ENCODE assay signal across 9 cellular contexts in the genomic region with DNA sequence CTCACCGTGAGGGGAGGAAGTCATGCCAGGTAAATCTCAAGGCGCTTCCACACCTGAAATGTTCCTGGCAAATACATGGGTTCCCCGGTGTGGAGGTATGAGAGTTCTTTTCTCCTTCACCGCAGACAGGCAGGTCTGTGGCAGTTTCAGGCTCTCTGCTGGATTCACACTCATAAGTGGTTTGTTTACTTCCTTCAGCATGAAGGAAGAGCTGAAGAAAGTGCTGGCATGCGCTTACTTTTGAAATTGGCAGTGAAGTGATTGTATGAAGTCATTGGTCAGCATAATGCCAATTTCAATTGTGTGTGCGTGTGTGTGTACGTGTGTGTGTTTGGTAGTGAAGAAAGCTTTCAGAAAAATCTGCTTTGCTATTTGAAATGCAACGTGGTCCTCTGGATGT.
DNase-seq lines count a peak whose midpoint lies in the region.
"Had no signal": no experiment of that assay in that cellular context is flagged by ENCODE, and none has a peak within 500 bp of the region (broad histone marks: within the 10 kb centered on the region; RNA-seq: fewer than 3 reads in every experiment).

No MANE protein-coding gene starts in this region.

- H3K27me3 Mint-ChIP-seq in T-helper 2 cell treated with Interferon-gamma antibody and Interleukin-4, amounts not matched to agents 5 μg/mL and 100 μg/mL, for 36 hours (ENCODE audit: low read depth): no peaks in the 10 kb centered on the region

- peaks cover 29% of the 10 kb centered on the region for H3K36me3 Mint-ChIP-seq in T-helper 2 cell treated with Interferon-gamma antibody and Interleukin-4, amounts not matched to agents 5 μg/mL and 100 μg/mL, for 36 hours (ENCODE audit: low read depth)

- peak overlapping the region in 3 of 5 donors; percentile 12 to 54 (median 29) for H3K4me3 ChIP-seq in subcutaneous abdominal adipose tissue (ENCODE audit: low read depth in 1 of 5, low read length in 5 of 5)

- DNase-seq in NCI-H446 (lab: John Stamatoyannopoulos, UW) (peak; percentile 81 to 82), caudate nucleus (lab: John Stamatoyannopoulos, UW) (peak in 1 of 61 donors; percentile 62), islet precursor cell (peak; percentile 19), SW 1271 (lab: John Stamatoyannopoulos, UW) (no peak), HuH-7 (ENCODE audit: low spot score) (no peak)
- DNase-seq in T-helper 2 cell treated with Interferon-gamma antibody and Interleukin-4, amounts not matched to agents 5 μg/mL and 100 μg/mL, for 36 hours (ENCODE audit: low spot score): no peak
- DNase-seq: H9, NCI-H1092 treated with DMSO at 0.1 percent for 48 hours had no signal

- H3K27ac ChIP-seq in caudate nucleus (ENCODE audit: low read depth, low read length) (peak overlapping the region; percentile 76), subcutaneous abdominal adipose tissue (ENCODE audit: low read depth, low read length) (peak overlapping the region; percentile 48)

- peaks cover 23% of the 10 kb centered on the region for H3K4me1 Mint-ChIP-seq in T-helper 2 cell treated with Interferon-gamma antibody and Interleukin-4, amounts not matched to agents 5 μg/mL and 100 μg/mL, for 36 hours (ENCODE audit: low read depth)
- H3K4me1 Mint-ChIP-seq: H9 had no signal

- H3K27ac Mint-ChIP-seq in T-helper 2 cell treated with Interferon-gamma antibody and Interleukin-4, amounts not matched to agents 5 μg/mL and 100 μg/mL, for 36 hours: no peak overlapping the region

- H3K9ac ChIP-seq in subcutaneous abdominal adipose tissue (ENCODE audit: low read length in 5 of 5): peak overlapping the region in 2 of 5 donors; percentile 18 to 48

- peaks cover 2 to 50% (median 35%) of the 10 kb centered on the region in 5 donors for H3K4me1 ChIP-seq in subcutaneous abdominal adipose tissue (ENCODE audit: control insufficient read depth in 5 of 5, insufficient read depth in 5 of 5, low read length in 5 of 5)

- H3K4me3 Mint-ChIP-seq in T-helper 2 cell treated with Interferon-gamma antibody and Interleukin-4, amounts not matched to agents 5 μg/mL and 100 μg/mL, for 36 hours: no peak overlapping the region
- H3K4me3 Mint-ChIP-seq: H9 had no signal

- H3K36me3 ChIP-seq in subcutaneous abdominal adipose tissue (ENCODE audit: control insufficient read depth in 5 of 5, insufficient read depth in 5 of 5, low read length in 5 of 5): no peaks in the 10 kb centered on the region

- no peaks in the 10 kb centered on the region for H3K27me3 ChIP-seq in subcutaneous abdominal adipose tissue (ENCODE audit: control insufficient read depth in 5 of 5, insufficient read depth in 4 of 5, low read length in 5 of 5)

- H3K9me3 ChIP-seq in subcutaneous abdominal adipose tissue (ENCODE audit: control insufficient read depth in 5 of 5, low read length in 5 of 5): no peaks in the 10 kb centered on the region

- H3K9me3 Mint-ChIP-seq in T-helper 2 cell treated with Interferon-gamma antibody and Interleukin-4, amounts not matched to agents 5 μg/mL and 100 μg/mL, for 36 hours: peaks cover 4% of the 10 kb centered on the region
- H3K9me3 Mint-ChIP-seq: H9 had no signal

Comparison
In these comparisons a context has a peak if more than half of its experiments do, and no peak if none do; other contexts are left out.
1. DNase-seq: peak in NCI-H446 (2 of 2) and islet precursor cell (single experiment); none in T-helper 2 cell treated with Interferon-gamma antibody and Interleukin-4, amounts not matched to agents 5 μg/mL and 100 μg/mL, for 36 hours (single experiment), SW 1271 (0 of 2) and HuH-7 (single experiment).